ENCODE assay signal across 8 cellular contexts in genomic region chrX:19455-19827, GRCh38.
DNase-seq lines count a peak whose midpoint lies in the region; ATAC-seq and TF ChIP-seq lines count a peak whose summit lies in the region.
"Not testable (repeated sequence)": the region's sequence is repeated elsewhere in the genome, so short reads cannot be mapped to it uniquely, and the experiment has no call there.

No MANE protein-coding gene starts in this region.

- H3K4ac ChIP-seq in IMR-90 (ENCODE audit: low read depth, low read length) = not testable (repeated sequence)

- H3K4me1 Mint-ChIP-seq in activated CD4-positive, alpha-beta T cell treated with anti-CD3 and anti-CD28 coated beads for 36 hours; effector memory CD8-positive, alpha-beta T cell (ENCODE audit: low read depth in 2 of 2); naive B cell: not testable (repeated sequence)

- CTCF ChIA-PET in IMR-90 (lab: Yijun Ruan, JAX); activated CD4-positive, alpha-beta T cell treated with anti-CD3 and anti-CD28 coated beads for 36 hours (lab: Charles Lee): not testable (repeated sequence)

- in situ Hi-C loops in IMR-90 (cut with MboI; ENCODE audit: low sequenced_read_pairs) = not testable (repeated sequence)

- H3K9me1 ChIP-seq in IMR-90 (ENCODE audit: insufficient read depth, low read length) = not testable (repeated sequence)

- not testable (repeated sequence) for H4K8ac ChIP-seq in IMR-90 (ENCODE audit: low read depth in 2 of 2, low read length in 2 of 2)

- H3K27me3 ChIP-seq in IMR-90 (ENCODE audit: control insufficient read depth, insufficient read depth, low read length); tibial artery: not testable (repeated sequence)

- not testable (repeated sequence) for H3K14ac ChIP-seq in IMR-90 (replicated peaks; ENCODE audit: low read depth, low read length)

- not testable (repeated sequence) for H3K56ac ChIP-seq in IMR-90 (ENCODE audit: extremely low read depth, insufficient read depth, low read length)

- not testable (repeated sequence) for H4K20me1 ChIP-seq in IMR-90 (ENCODE audit: insufficient read depth, low read length)

- not testable (repeated sequence) for BruUV-seq in IMR-90 (replicated peaks; lab: Mats Ljungman, UMichigan)

- H2AFZ ChIP-seq in IMR-90 (replicated peaks; ENCODE audit: low read length, poor library complexity) = not testable (repeated sequence)

- not testable (repeated sequence) for H2BK20ac ChIP-seq in IMR-90 (ENCODE audit: low read depth, low read length)

- not testable (repeated sequence) for DNase-seq in IMR-90; activated CD4-positive, alpha-beta T cell treated with anti-CD3 and anti-CD28 coated beads for 36 hours; effector memory CD8-positive, alpha-beta T cell; naive B cell; tibial artery

- H2AK5ac ChIP-seq in IMR-90 (ENCODE audit: low read depth, low read length) = not testable (repeated sequence)

- not testable (repeated sequence) for H3K18ac ChIP-seq in IMR-90 (ENCODE audit: low read depth, low read length)

- not testable (repeated sequence) for H3K4me2 ChIP-seq in IMR-90 (ENCODE audit: low read depth, low read length)

- H3K27ac Mint-ChIP-seq in activated CD4-positive, alpha-beta T cell treated with anti-CD3 and anti-CD28 coated beads for 36 hours; effector memory CD8-positive, alpha-beta T cell; naive B cell: not testable (repeated sequence)

- ATAC-seq in GM18498 (IDR thresholded peaks at IDR 0.05; ENCODE audit: unreplicated experiment) = peak; percentile 39
- ATAC-seq in GM19463 (IDR thresholded peaks at IDR 0.05; ENCODE audit: unreplicated experiment) = peak; percentile 28
- peak; percentile 23 for ATAC-seq in HG02763 (IDR thresholded peaks at IDR 0.05; ENCODE audit: unreplicated experiment)
- peak; percentile 52; the same call in 1 of the 2 replicates for ATAC-seq in IMR-90 (ENCODE audit: low read depth)
- ATAC-seq in activated CD4-positive, alpha-beta T cell treated with anti-CD3 and anti-CD28 coated beads for 36 hours = peak; percentile 18
- ATAC-seq in effector memory CD8-positive, alpha-beta T cell (replicated peaks) = peak; percentile 33
- ATAC-seq in naive B cell (ENCODE audit: low read depth in 2 of 2) = peak; percentile 20 to 21

- H3K9ac ChIP-seq in IMR-90 (ENCODE audit: low read depth, low read length) = not testable (repeated sequence)

- WGBS in IMR-90 (ENCODE audit: extremely low coverage in 2 of 2, insufficient read length in 1 of 2), 2 experiments = no CpG with 5 or more reads among the region's 41 CpGs

- not testable (repeated sequence) for H2BK120ac ChIP-seq in IMR-90 (ENCODE audit: low read depth, low read length)

- POLR2A ChIA-PET in IMR-90 (lab: Charles Lee; ENCODE audit: unreplicated experiment); activated CD4-positive, alpha-beta T cell treated with anti-CD3 and anti-CD28 coated beads for 36 hours (lab: Charles Lee): not testable (repeated sequence)

- not testable (repeated sequence) for H2BK15ac ChIP-seq in IMR-90 (ENCODE audit: low read depth, low read length)

- H3K27me3 Mint-ChIP-seq in activated CD4-positive, alpha-beta T cell treated with anti-CD3 and anti-CD28 coated beads for 36 hours; effector memory CD8-positive, alpha-beta T cell; naive B cell: not testable (repeated sequence)

- H4K91ac ChIP-seq in IMR-90 (ENCODE audit: insufficient read depth, low read depth, low read length) = not testable (repeated sequence)

- intact Hi-C loops in IMR-90 (cut with micrococcal nuclease); activated CD4-positive, alpha-beta T cell treated with anti-CD3 and anti-CD28 coated beads for 36 hours (cut with DNase I, micrococcal nuclease); tibial artery (cut with DNase I; ENCODE audit: low total_unique reads): not testable (repeated sequence)

- H4K5ac ChIP-seq in IMR-90 (ENCODE audit: low read depth, low read length) = not testable (repeated sequence)

- H3K36me3 Mint-ChIP-seq in activated CD4-positive, alpha-beta T cell treated with anti-CD3 and anti-CD28 coated beads for 36 hours (ENCODE audit: low read depth); effector memory CD8-positive, alpha-beta T cell (ENCODE audit: insufficient read depth); naive B cell: not testable (repeated sequence)

- not testable (repeated sequence) for H3K27ac ChIP-seq in IMR-90 (ENCODE audit: insufficient read depth, low read length); tibial artery

- not testable (repeated sequence) for H3K4me3 Mint-ChIP-seq in activated CD4-positive, alpha-beta T cell treated with anti-CD3 and anti-CD28 coated beads for 36 hours; effector memory CD8-positive, alpha-beta T cell; naive B cell

- H3K23ac ChIP-seq in IMR-90 (ENCODE audit: low read depth, low read length) = not testable (repeated sequence)

- H3K4me3 ChIP-seq in IMR-90 (ENCODE audit: insufficient read depth, low read depth, low read length) = not testable (repeated sequence)
- peak overlapping the region; percentile 28 to 49 for H3K4me3 ChIP-seq in tibial artery

- not testable (repeated sequence) for H3K79me1 ChIP-seq in IMR-90 (ENCODE audit: low read depth in 1 of 2, low read length in 2 of 2)

- TF ChIP-seq POLR2A in IMR-90 (IDR thresholded peaks at IDR 0.05; ENCODE audit: low read depth, low read length) = not testable (repeated sequence)

- dilution Hi-C loops in IMR-90 (cut with HindIII; ENCODE audit: low sequenced_read_pairs, unreplicated experiment) = not testable (repeated sequence)

- H3K36me3 ChIP-seq in IMR-90 (ENCODE audit: control insufficient read depth, insufficient read depth, low read length); tibial artery: not testable (repeated sequence)

- TF ChIP-seq CTCF in IMR-90 (conservative IDR thresholded peaks at IDR 0.05; ENCODE audit: low read depth, low read length); tibial artery (IDR thresholded peaks at IDR 0.05): not testable (repeated sequence)

- H2AK9ac ChIP-seq in IMR-90 (replicated peaks; ENCODE audit: low read depth, low read length, poor library complexity) = not testable (repeated sequence)

- H3K4me1 ChIP-seq in IMR-90 (ENCODE audit: control insufficient read depth, insufficient read depth, low read length); tibial artery: not testable (repeated sequence)

- not testable (repeated sequence) for H3K9me3 Mint-ChIP-seq in activated CD4-positive, alpha-beta T cell treated with anti-CD3 and anti-CD28 coated beads for 36 hours (ENCODE audit: low read depth); effector memory CD8-positive, alpha-beta T cell; naive B cell

- not testable (repeated sequence) for H3K9me3 ChIP-seq in IMR-90 (ENCODE audit: control insufficient read depth, insufficient read depth, low read length); tibial artery

- TF ChIP-seq RAD21 in IMR-90 (IDR thresholded peaks at IDR 0.05; ENCODE audit: low read length) = not testable (repeated sequence)

- H2BK5ac ChIP-seq in IMR-90 (ENCODE audit: low read depth, low read length, poor library complexity, severe bottlenecking) = not testable (repeated sequence)
